1 cellular context compared by ENCODE assay signal in genomic region chr7:133139350-133139749, GRCh38.
TF ChIP-seq lines count a peak whose summit lies in the region.

No MANE protein-coding gene starts in this region.

TF ChIP-seq in GM23338, 12 proteins besides CTCF, POLR2A, EP300 and RAD21 (continued from another document):
- peak; percentile 87 for TF ChIP-seq ZNF462 (CRISPR knock-in tag; IDR thresholded peaks at IDR 0.05)
- TF ChIP-seq ZNF114 (CRISPR knock-in tag; IDR thresholded peaks at IDR 0.05) = peak; percentile 56; the same call in 1 of the 2 replicates
- TF ChIP-seq CREB1 (CRISPR knock-in tag; IDR thresholded peaks at IDR 0.05; ENCODE audit: low read depth) = peak; percentile 29; the same call in 1 of the 2 replicates
- TF ChIP-seq POLR2AphosphoS5 (IDR thresholded peaks at IDR 0.05; ENCODE audit: low read depth) = no peak
- no peak for TF ChIP-seq EZH2phosphoT487 (IDR thresholded peaks at IDR 0.05; ENCODE audit: unreplicated experiment)
- TF ChIP-seq STAT1 (IDR thresholded peaks at IDR 0.05; ENCODE audit: unreplicated experiment) = no peak
- no peak for TF ChIP-seq JUNB (IDR thresholded peaks at IDR 0.05; ENCODE audit: unreplicated experiment)
- TF ChIP-seq ZNF331 (CRISPR knock-in tag; IDR thresholded peaks at IDR 0.05; ENCODE audit: low read depth) = no peak
